ENCODE assay signal across 8 cellular contexts in genomic region chr6:43009124-43009523, GRCh38. TPM values are rescaled to one million over a fixed set of nuclear protein-coding genes. Genes with fewer than 3 reads are reported as not detected.
DNase-seq lines count a peak whose midpoint lies in the region; ATAC-seq and TF ChIP-seq lines count a peak whose summit lies in the region.

No MANE protein-coding gene starts in this region.

- H3K4me1 ChIP-seq in Karpas-422 (ENCODE audit: low read length) = peaks cover 20% of the 10 kb centered on the region
- peaks cover 0 to 15% (median 13%) of the 10 kb centered on the region in 4 donors for H3K4me1 ChIP-seq in tibial artery

- H3K9ac ChIP-seq in Karpas-422 (ENCODE audit: low read length) = peak overlapping the region; percentile 2; the same call in 1 of the 2 replicates

- H3K79me2 ChIP-seq in Karpas-422 (ENCODE audit: low read length) = peaks cover 27% of the 10 kb centered on the region

- no peak overlapping the region for H3K4me3 Mint-ChIP-seq in stimulated activated effector memory CD8-positive, alpha-beta T cell treated with anti-CD3 and anti-CD28 coated beads, Interleukin-12 subunit alpha, Interleukin-12 subunit beta, amount 100 ng/mL, for 72 hours

- ATAC-seq in stimulated activated effector memory CD8-positive, alpha-beta T cell treated with anti-CD3 and anti-CD28 coated beads, Interleukin-12 subunit alpha, Interleukin-12 subunit beta, amount 100 ng/mL, for 72 hours = no peak

- peak overlapping the region; percentile 58 for H3K27ac Mint-ChIP-seq in stimulated activated effector memory CD8-positive, alpha-beta T cell treated with anti-CD3 and anti-CD28 coated beads, Interleukin-12 subunit alpha, Interleukin-12 subunit beta, amount 100 ng/mL, for 72 hours

- intact Hi-C loops in tibial artery (cut with DNase I; ENCODE audit: low total_unique reads) = no loop called here

- H3K4me3 ChIP-seq in Karpas-422 (ENCODE audit: low read length) (no peak overlapping the region), fibroblast of villous mesenchyme (ENCODE audit: low read depth, low read length) (no peak overlapping the region), H7 (ENCODE audit: insufficient read depth, low read depth, low read length) (no peak overlapping the region), tibial artery (no peak overlapping the region)

- H3K36me3 ChIP-seq in Karpas-422 (ENCODE audit: insufficient read depth, low read length) (0 out of 2 replicates have a peak, but pooled peaks cover 20% of the 10 kb centered on the region), H7 (replicated peaks; ENCODE audit: control insufficient read depth, insufficient read depth, low read length) (peaks cover 37% of the 10 kb centered on the region), tibial artery (peaks cover 60 to 65% (median 62%) of the 10 kb centered on the region in 3 donors)

- no peaks in the 10 kb centered on the region for H3K27me3 ChIP-seq in Karpas-422 (ENCODE audit: low read length)
- no peaks in the 10 kb centered on the region for H3K27me3 ChIP-seq in H7 (ENCODE audit: control insufficient read depth, insufficient read depth, low read length)
- no peaks in the 10 kb centered on the region for H3K27me3 ChIP-seq in tibial artery

- no peak overlapping the region for H2AFZ ChIP-seq in Karpas-422 (ENCODE audit: low read length)

- H3K4me2 ChIP-seq in Karpas-422 (ENCODE audit: low read depth, low read length, poor library complexity, severe bottlenecking) = no peak overlapping the region

- H3K9me2 ChIP-seq in Karpas-422 (replicated peaks; ENCODE audit: insufficient read depth, low read length) = no peaks in the 10 kb centered on the region

- DNase-seq in EL (peak; percentile 32), Karpas-422 (peak; percentile 82), fibroblast of villous mesenchyme (ENCODE audit: low read depth) (peak; percentile 24), H7 (no peak), tibial artery (no peak)
- DNase-seq in activated CD4-positive, alpha-beta T cell treated with anti-CD3 and anti-CD28 coated beads for 48 hours = peak; percentile 53
- no peak for DNase-seq in stimulated activated effector memory CD8-positive, alpha-beta T cell treated with anti-CD3 and anti-CD28 coated beads, Interleukin-12 subunit alpha, Interleukin-12 subunit beta, amount 100 ng/mL, for 72 hours (ENCODE audit: low spot score in 2 of 2)
- no peak for DNase-seq in effector CD4-positive, alpha-beta T cell

- H3K36me3 Mint-ChIP-seq in stimulated activated effector memory CD8-positive, alpha-beta T cell treated with anti-CD3 and anti-CD28 coated beads, Interleukin-12 subunit alpha, Interleukin-12 subunit beta, amount 100 ng/mL, for 72 hours = peaks cover 97% of the 10 kb centered on the region

- no peaks in the 10 kb centered on the region for H3K9me3 Mint-ChIP-seq in stimulated activated effector memory CD8-positive, alpha-beta T cell treated with anti-CD3 and anti-CD28 coated beads, Interleukin-12 subunit alpha, Interleukin-12 subunit beta, amount 100 ng/mL, for 72 hours

- TF ChIP-seq CTCF in fibroblast of villous mesenchyme (IDR thresholded peaks at IDR 0.05; ENCODE audit: insufficient read depth, low read depth, low read length) (peak; percentile 49), tibial artery (IDR thresholded peaks at IDR 0.05) (peak in 1 of 2 experiments; percentile 11)

- H3K9me3 ChIP-seq in Karpas-422 (ENCODE audit: low read length) (no peaks in the 10 kb centered on the region), tibial artery (no peaks in the 10 kb centered on the region)

- H3K4me1 Mint-ChIP-seq in stimulated activated effector memory CD8-positive, alpha-beta T cell treated with anti-CD3 and anti-CD28 coated beads, Interleukin-12 subunit alpha, Interleukin-12 subunit beta, amount 100 ng/mL, for 72 hours = peaks cover 27% of the 10 kb centered on the region

- no peak overlapping the region for H3K27ac ChIP-seq in Karpas-422 (ENCODE audit: low read length)
- H3K27ac ChIP-seq in tibial artery = no peak overlapping the region

- H4K20me1 ChIP-seq in Karpas-422 (ENCODE audit: insufficient read depth, low read depth, low read length) = no peaks in the 10 kb centered on the region

RNA-seq across cellular contexts. Expression of gene MEA1, which starts 4.6 kb away (rescaled TPM):
- 51.7 and 113 TPM in 2 replicates for total RNA-seq in Karpas-422 (2014; rRNA removed; shearing (Covaris generic); ENCODE audit: low replicate concordance)
- 60.0 and 68.9 TPM in 2 replicates for total RNA-seq in fibroblast of villous mesenchyme
- total RNA-seq in H7 (2014; rRNA removed; shearing (Covaris generic)) = 81.3 and 102 TPM in 2 replicates

RNA-seq across cellular contexts. Expression of gene KLHDC3, which starts 4.9 kb away (rescaled TPM):
- total RNA-seq in Karpas-422 (2014; rRNA removed; shearing (Covaris generic); ENCODE audit: low replicate concordance) = 53.7 and 81.1 TPM in 2 replicates
- 92.1 and 93.3 TPM in 2 replicates for total RNA-seq in fibroblast of villous mesenchyme
- 226 and 253 TPM in 2 replicates for total RNA-seq in H7 (2014; rRNA removed; shearing (Covaris generic))

RNA-seq across cellular contexts. Expression of gene RRP36, which starts 12.3 kb away (rescaled TPM):
- 31.5 and 46.2 TPM in 2 replicates for total RNA-seq in Karpas-422 (2014; rRNA removed; shearing (Covaris generic); ENCODE audit: low replicate concordance)
- total RNA-seq in fibroblast of villous mesenchyme = 114 and 125 TPM in 2 replicates
- 100 and 106 TPM in 2 replicates for total RNA-seq in H7 (2014; rRNA removed; shearing (Covaris generic))

RNA-seq across cellular contexts. Expression of gene PPP2R5D, which starts 24.8 kb away (rescaled TPM):
- 34.8 and 39.8 TPM in 2 replicates for total RNA-seq in Karpas-422 (2014; rRNA removed; shearing (Covaris generic); ENCODE audit: low replicate concordance)
- 34.8 and 47.5 TPM in 2 replicates for total RNA-seq in fibroblast of villous mesenchyme
- total RNA-seq in H7 (2014; rRNA removed; shearing (Covaris generic)) = 58.9 and 62.8 TPM in 2 replicates

RNA-seq across cellular contexts. Expression of gene PEX6, which starts 30.1 kb away (rescaled TPM):
- 16.7 and 34.2 TPM in 2 replicates for total RNA-seq in Karpas-422 (2014; rRNA removed; shearing (Covaris generic); ENCODE audit: low replicate concordance)
- 26.4 and 41.0 TPM in 2 replicates for total RNA-seq in fibroblast of villous mesenchyme
- total RNA-seq in H7 (2014; rRNA removed; shearing (Covaris generic)) = 47.5 and 52.5 TPM in 2 replicates

Comparison
In these comparisons a context has a peak if more than half of its experiments do, and no peak if none do; other contexts are left out.
1. DNase-seq: peak in EL (single experiment), Karpas-422 (single experiment), activated CD4-positive, alpha-beta T cell treated with anti-CD3 and anti-CD28 coated beads for 48 hours (single experiment) and fibroblast of villous mesenchyme (single experiment); none in stimulated activated effector memory CD8-positive, alpha-beta T cell treated with anti-CD3 and anti-CD28 coated beads, Interleukin-12 subunit alpha, Interleukin-12 subunit beta, amount 100 ng/mL, for 72 hours (0 of 2), H7 (single experiment), tibial artery (0 of 2) and effector CD4-positive, alpha-beta T cell (single experiment).